In the genomic region with DNA sequence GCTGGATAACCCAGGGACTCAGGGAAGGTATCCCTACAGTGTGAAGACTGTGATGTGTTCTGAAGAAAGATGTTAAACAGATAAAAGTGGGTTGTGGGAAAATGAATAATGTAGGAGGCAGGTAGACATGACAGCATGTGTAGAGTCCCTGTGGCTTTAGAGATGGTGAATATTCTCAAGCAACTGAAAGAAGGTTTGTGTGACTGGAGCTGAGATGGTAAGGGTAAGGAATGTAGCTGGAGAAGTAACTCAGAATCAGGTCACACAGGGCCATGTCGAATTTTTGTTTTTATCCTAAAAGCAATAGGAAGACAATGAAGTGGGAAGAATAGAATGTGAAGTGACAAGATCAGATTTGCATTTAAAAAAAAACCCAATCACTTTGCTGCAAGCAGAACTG, we compare ENCODE assay signal across 28 cellular contexts.
"Had no signal": no experiment of that assay in that cellular context is flagged by ENCODE, and none has a peak within 500 bp of the region (broad histone marks: within the 10 kb centered on the region; RNA-seq: fewer than 3 reads in every experiment).

No MANE protein-coding gene starts in this region.

- H3K4me1 ChIP-seq: esophagus squamous epithelium, gastrocnemius medialis, heart right ventricle, left lung, lower lobe of right lung had no signal

- H3K9me3 Mint-ChIP-seq: dendritic cell treated with granulocyte-macrophage colony-stimulating factor and Interleukin-4, amounts not matched to agents 40 ng/mL and 50 ng/mL, for 4 days; effector memory CD8-positive, alpha-beta T cell; endodermal cell; mesothelial cell of epicardium; naive thymus-derived CD8-positive, alpha-beta T cell had no signal

- H3K27me3 Mint-ChIP-seq: dendritic cell treated with granulocyte-macrophage colony-stimulating factor and Interleukin-4, amounts not matched to agents 40 ng/mL and 50 ng/mL, for 4 days; effector memory CD8-positive, alpha-beta T cell; naive B cell; naive thymus-derived CD8-positive, alpha-beta T cell had no signal

- H3K36me3 ChIP-seq: esophagus squamous epithelium, gastrocnemius medialis, heart right ventricle, lower lobe of right lung had no signal

- H3K4me3 Mint-ChIP-seq: dendritic cell treated with granulocyte-macrophage colony-stimulating factor and Interleukin-4, amounts not matched to agents 40 ng/mL and 50 ng/mL, for 4 days; effector memory CD8-positive, alpha-beta T cell; endodermal cell; mesothelial cell of epicardium; naive B cell; naive thymus-derived CD8-positive, alpha-beta T cell had no signal

- DNase-seq: cortex of kidney; effector CD8-positive, alpha-beta T cell; effector memory CD8-positive, alpha-beta T cell; endodermal cell; erythroblast; esophagus squamous epithelium; foreskin fibroblast; foreskin melanocyte; gastrocnemius medialis; glutamatergic neuron; head of caudate nucleus; heart right ventricle; hippocampal formation; left cardiac atrium; left lung; left ventricle myocardium superior; lower lobe of right lung; mesenchymal stem cell; mucosa of descending colon; naive B cell; naive thymus-derived CD8-positive, alpha-beta T cell had no signal

- H3K4me3 ChIP-seq: esophagus squamous epithelium, gastrocnemius medialis, heart right ventricle, left lung, lower lobe of right lung, mucosa of descending colon had no signal

- H3K27ac Mint-ChIP-seq: dendritic cell treated with granulocyte-macrophage colony-stimulating factor and Interleukin-4, amounts not matched to agents 40 ng/mL and 50 ng/mL, for 4 days; effector memory CD8-positive, alpha-beta T cell; endodermal cell; mesothelial cell of epicardium; naive B cell; naive thymus-derived CD8-positive, alpha-beta T cell had no signal

- H3K36me3 Mint-ChIP-seq: naive B cell had no signal

- ATAC-seq: effector memory CD8-positive, alpha-beta T cell; esophagus mucosa; gastrocnemius medialis; heart right ventricle; left cardiac atrium; left lung; left ventricle myocardium superior; lower lobe of right lung; mucosa of descending colon; naive thymus-derived CD8-positive, alpha-beta T cell had no signal

- H3K4me1 Mint-ChIP-seq: mesothelial cell of epicardium; naive B cell; naive thymus-derived CD8-positive, alpha-beta T cell had no signal

- H3K27me3 ChIP-seq: esophagus squamous epithelium, gastrocnemius medialis, heart right ventricle, left lung had no signal

- H3K9me3 ChIP-seq: esophagus squamous epithelium, gastrocnemius medialis, heart right ventricle, left lung, lower lobe of right lung, mucosa of descending colon had no signal

- H3K27ac ChIP-seq: epithelial cell of prostate, esophagus squamous epithelium, gastrocnemius medialis, heart right ventricle, left lung, lower lobe of right lung had no signal

- FAIRE-seq: endometrium, islet of Langerhans, keratinocyte had no signal
